ENCODE assay signal across 15 cellular contexts in genomic region chr1:58391056-58391455, GRCh38.
DNase-seq lines count a peak whose midpoint lies in the region; ATAC-seq and TF ChIP-seq lines count a peak whose summit lies in the region.
"Had no signal": no experiment of that assay in that cellular context is flagged by ENCODE, and none has a peak within 500 bp of the region (broad histone marks: within the 10 kb centered on the region; RNA-seq: fewer than 3 reads in every experiment).

No MANE protein-coding gene starts in this region.

- 68 to 78% methylated on average over 1 to 5 of the region's 5 CpGs for WGBS in gastroesophageal sphincter (ENCODE audit: low coverage in 1 of 2), 2 donors
- 36 to 52% (median 40%) methylated on average over 5 of the region's 5 CpGs for WGBS in spleen, 5 donors

- H3K4me3 ChIP-seq in gastroesophageal sphincter (no peak overlapping the region), spleen (no peak overlapping the region)

- peak; percentile 47 for ATAC-seq in GM18868 (IDR thresholded peaks at IDR 0.05; ENCODE audit: unreplicated experiment)
- ATAC-seq in gastroesophageal sphincter = peak; percentile 16
- ATAC-seq: foreskin keratinocyte had no signal

- H3K4me1 ChIP-seq in gastroesophageal sphincter (no peaks in the 10 kb centered on the region), spleen (peaks cover 0 to 36% (median 18%) of the 10 kb centered on the region in 6 donors)

- TF ChIP-seq POLR2A in gastroesophageal sphincter (IDR thresholded peaks at IDR 0.05) (no peak), spleen (IDR thresholded peaks at IDR 0.05) (no peak)

- no peak for TF ChIP-seq EP300 in gastroesophageal sphincter (IDR thresholded peaks at IDR 0.05)

- TF ChIP-seq CTCF in gastroesophageal sphincter (IDR thresholded peaks at IDR 0.05) (no peak), spleen (IDR thresholded peaks at IDR 0.05 in 8 of 11, conservative IDR thresholded peaks at IDR 0.05 in 3 of 11) (no peak)

- peaks cover 0 to 9% of the 10 kb centered on the region in 2 donors for H3K36me3 ChIP-seq in gastroesophageal sphincter
- H3K36me3 ChIP-seq in spleen = peaks cover 0 to 4% (median 0%) of the 10 kb centered on the region in 6 donors

- H3K9me3 ChIP-seq in gastroesophageal sphincter (no peaks in the 10 kb centered on the region), spleen (no peaks in the 10 kb centered on the region)

- DNase-seq in NOMO-1 treated with dmso at 0.1 percent for 144 hours (lab: John Stamatoyannopoulos, UW; ENCODE audit: unreplicated experiment) (peak; percentile 67), spleen (peak; percentile 75), GM19238 (ENCODE audit: insufficient read length, low spot score) (no peak), NCI-H1436 (lab: John Stamatoyannopoulos, UW) (no peak), NCI-H1105 (lab: John Stamatoyannopoulos, UW) (no peak)
- DNase-seq: activated CD8-positive, alpha-beta memory T cell treated with anti-CD3 and anti-CD28 coated beads for 24 hours; DMS153; foreskin keratinocyte; H7; mammary epithelial cell; MM.1S; NCI-H226 had no signal

- intact Hi-C loops in spleen (cut with DNase I; ENCODE audit: low total_unique reads) = no loop called here

- H3K27me3 ChIP-seq in gastroesophageal sphincter (no peaks in the 10 kb centered on the region), spleen (replicated peaks in 1 of 7) (no peaks in the 10 kb centered on the region)

- no peak overlapping the region for H3K27ac ChIP-seq in gastroesophageal sphincter
- peak overlapping the region in 2 of 8 donors; percentile 4 to 35 for H3K27ac ChIP-seq in spleen
- H3K27ac ChIP-seq: foreskin keratinocyte, VCaP had no signal

Comparison
In these comparisons a context has a peak if more than half of its experiments do, and no peak if none do; other contexts are left out.
1. DNase-seq: peak in NOMO-1 treated with dmso at 0.1 percent for 144 hours (single experiment) and spleen (single experiment); none in GM19238 (single experiment), NCI-H1436 (single experiment) and NCI-H1105 (single experiment).